Comparison of ENCODE assay signal across 23 cellular contexts in the genomic region with DNA sequence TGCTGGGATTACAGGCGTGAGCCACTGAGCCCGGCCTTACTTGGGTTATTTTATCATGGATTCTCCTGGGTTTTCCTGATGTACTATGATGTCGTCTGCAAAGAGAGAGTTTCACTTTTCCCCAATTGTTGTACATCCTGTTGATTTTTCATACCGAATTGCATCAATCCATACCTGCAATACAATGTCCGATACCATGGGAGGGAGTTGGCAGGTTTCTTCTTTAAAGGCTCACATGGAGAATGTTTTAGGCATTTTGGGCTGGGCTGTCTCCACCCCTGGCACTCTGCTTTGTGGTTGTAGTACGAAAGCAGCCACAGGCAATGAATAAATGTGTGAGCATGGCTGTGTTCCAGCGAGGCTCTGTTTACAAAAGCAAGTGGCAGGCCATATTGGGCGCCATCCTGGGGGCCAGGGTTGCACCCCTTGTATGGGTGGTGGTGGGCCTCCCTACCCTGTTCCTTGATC. TPM values are rescaled to one million over a fixed set of nuclear protein-coding genes. Genes with fewer than 3 reads are reported as not detected.
DNase-seq lines count a peak whose midpoint lies in the region; FAIRE-seq lines count a peak whose summit lies in the region.
"Had no signal": no experiment of that assay in that cellular context is flagged by ENCODE, and none has a peak within 500 bp of the region (broad histone marks: within the 10 kb centered on the region; RNA-seq: fewer than 3 reads in every experiment).

No MANE protein-coding gene starts in this region.

- no peak for FAIRE-seq in GM19239 (lab: Jason Lieb, UNC)
- FAIRE-seq: GM12878, HepG2, RCC 7860 had no signal

- peak; percentile 54 for DNase-seq in DMS153 treated with DMSO at 0.1 percent for 48 hours (lab: John Stamatoyannopoulos, UW; ENCODE audit: unreplicated experiment)
- DNase-seq in LoVo (ENCODE audit: low spot score), result peak; percentile 71
- DNase-seq in SW480 (ENCODE audit: low spot score), result peak; percentile 84
- DNase-seq in myocyte (ENCODE audit: low read depth), result peak; percentile 90
- no peak for DNase-seq in G401 (ENCODE audit: low spot score)
- no peak for DNase-seq in GM19239 (ENCODE audit: insufficient read length, low spot score)
- no peak for DNase-seq in NCI-H82 treated with DMSO at 0.1 percent for 48 hours (lab: John Stamatoyannopoulos, UW; ENCODE audit: unreplicated experiment)
- DNase-seq: activated CD4-positive, alpha-beta T cell treated with anti-CD3 and anti-CD28 coated beads, Interleukin-2, amount 10 ng/mL, durations not matched to agents 24 days and 14 days; Caco-2; DND-41; H9; hippocampal formation; immature natural killer cell; mesendoderm; NCI-H2029 treated with DMSO at 0.1 percent for 48 hours; NCI-H510A; spleen; stimulated activated CD4-positive, alpha-beta T cell treated with anti-CD3 and anti-CD28 coated beads, Interleukin-4, amount 100 ng/mL, for 1 hour; stimulated activated naive B cell treated with anti-CD40 and anti-IgM and Interleukin-4, amounts not matched to agents 10 μg/mL and 1 μg/mL and 100 μg/mL, for 72 hours; testis had no signal

- in situ Hi-C loops in G401 (cut with HindIII; ENCODE audit: low sequenced_read_pairs), result no loop called here

RNA-seq across cellular contexts. Expression of gene EXOC3, which starts 35.1 kb away (rescaled TPM):
- total RNA-seq in myocyte, result 67.8 and 71.0 TPM in 2 replicates
- polyA plus RNA-seq in myocyte (2012), result 58.6 TPM
- total RNA-seq in G401 (2014; rRNA removed; shearing (Covaris generic)), result 16.7 and 29.2 TPM in 2 replicates

Comparison
In these comparisons a context has a peak if more than half of its experiments do, and no peak if none do; other contexts are left out.
1. DNase-seq: peak in DMS153 treated with DMSO at 0.1 percent for 48 hours (single experiment), LoVo (single experiment), SW480 (single experiment) and myocyte (single experiment); none in G401 (single experiment), GM19239 (single experiment) and NCI-H82 treated with DMSO at 0.1 percent for 48 hours (single experiment).